Comparison of ENCODE assay signal across 8 cellular contexts in genomic region chrX:24025741-24026402, GRCh38. TPM values are rescaled to one million over a fixed set of nuclear protein-coding genes. Genes with fewer than 3 reads are reported as not detected.
DNase-seq lines count a peak whose midpoint lies in the region; ATAC-seq and TF ChIP-seq lines count a peak whose summit lies in the region.

No MANE protein-coding gene starts in this region.

- no peak for TF ChIP-seq CTCF in nephron progenitor cell (IDR thresholded peaks at IDR 0.05)

- H3K9me3 Mint-ChIP-seq in nephron progenitor cell: no peaks in the 10 kb centered on the region

- DNase-seq in ELR (ENCODE audit: low read depth) (peak; percentile 60), HT1080 (ENCODE audit: low read depth) (peak; percentile 17), SW480 (ENCODE audit: low spot score) (peak; percentile 68), nephron progenitor cell (no peak), NCI-H226 (no peak)
- DNase-seq in central memory CD4-positive, alpha-beta T cell: no peak

- peaks cover 8% of the 10 kb centered on the region for H3K27me3 Mint-ChIP-seq in nephron progenitor cell (ENCODE audit: low read depth, poor library complexity)

- peak overlapping the region; percentile 86 for H3K4me3 Mint-ChIP-seq in nephron progenitor cell

- ATAC-seq in GM21367 (IDR thresholded peaks at IDR 0.05; ENCODE audit: unreplicated experiment): peak; percentile 18
- ATAC-seq in esophagus mucosa: peak; percentile 42

- H3K36me3 Mint-ChIP-seq in nephron progenitor cell (ENCODE audit: low read depth): peaks cover 21% of the 10 kb centered on the region

- H3K4me1 Mint-ChIP-seq in nephron progenitor cell: peaks cover 36% of the 10 kb centered on the region

- H3K27ac Mint-ChIP-seq in nephron progenitor cell: peak overlapping the region; percentile 100

RNA-seq across cellular contexts. Expression of gene KLHL15, which starts 1.1 kb away (rescaled TPM):
- 8.4 and 8.5 TPM in 2 replicates for total RNA-seq in HT1080 (2014; rRNA removed; shearing (Covaris generic))
- polyA plus RNA-seq in HT1080 (2015; cell fraction: cytosol; rRNA removed): 4.6 and 6.2 TPM in 2 replicates
- polyA plus RNA-seq in HT1080 (2015; cell fraction: nucleus; rRNA removed): 10.0 and 11.8 TPM in 2 replicates
- 2.1 TPM for total RNA-seq in esophagus mucosa

RNA-seq across cellular contexts. Expression of gene EIF2S3, which starts 28.9 kb away (rescaled TPM):
- total RNA-seq in HT1080 (2014; rRNA removed; shearing (Covaris generic)): 186 and 212 TPM in 2 replicates
- 201 and 231 TPM in 2 replicates for polyA plus RNA-seq in HT1080 (2015; cell fraction: cytosol; rRNA removed)
- polyA plus RNA-seq in HT1080 (2015; cell fraction: nucleus; rRNA removed): 573 and 645 TPM in 2 replicates
- total RNA-seq in esophagus mucosa: 142 TPM

Comparison
In these comparisons a context has a peak if more than half of its experiments do, and no peak if none do; other contexts are left out.
1. DNase-seq: peak in ELR (single experiment), HT1080 (single experiment) and SW480 (single experiment); none in nephron progenitor cell (single experiment), central memory CD4-positive, alpha-beta T cell (single experiment) and NCI-H226 (single experiment).